ENCODE assay signal across 17 cellular contexts in the genomic region with DNA sequence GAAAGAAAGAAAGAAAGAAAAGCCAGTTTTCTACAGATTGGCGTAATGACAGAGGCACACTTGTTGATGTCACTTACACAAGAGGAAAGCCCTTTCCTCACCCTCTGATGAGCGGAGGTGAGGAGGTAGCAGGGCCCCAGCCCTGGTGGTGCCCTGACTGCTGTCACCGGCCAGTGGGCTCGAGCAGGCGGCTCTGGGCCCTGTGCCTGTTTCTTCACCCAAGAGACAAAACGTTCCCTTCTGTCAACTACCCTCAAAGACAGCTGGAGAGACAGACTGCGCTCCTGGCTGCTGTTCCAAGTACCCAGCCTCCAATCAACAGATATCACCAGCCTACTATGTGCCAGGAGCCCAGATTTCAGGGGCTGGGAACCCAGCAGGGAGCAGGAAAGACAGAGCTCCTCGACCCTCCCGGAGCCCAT. TPM values are rescaled to one million over a fixed set of nuclear protein-coding genes. Genes with fewer than 3 reads are reported as not detected.
A peak's percentile ranks its signal among the peaks of the same experiment; 100 is the strongest.
DNase-seq lines count a peak whose midpoint lies in the region; ATAC-seq and TF ChIP-seq lines count a peak whose summit lies in the region.
"Had no signal": no experiment of that assay in that cellular context is flagged by ENCODE, and none has a peak within 500 bp of the region (broad histone marks: within the 10 kb centered on the region; RNA-seq: fewer than 3 reads in every experiment).

No MANE protein-coding gene starts in this region.

- no peaks in the 10 kb centered on the region for H3K36me3 Mint-ChIP-seq in natural killer cell treated with Interleukin-12 subunit alpha and Interleukin-12 subunit beta and Interleukin-15 and Interleukin-18, amount 100 ng/mL, for 72 hours
- H3K36me3 Mint-ChIP-seq: activated naive CD4-positive, alpha-beta T cell treated with anti-CD3 and anti-CD28 coated beads, Interleukin-2, amount 50 U/mL, for 72 hours had no signal

- peak overlapping the region; percentile 56; the same call in 1 of the 2 replicates for H3K9ac ChIP-seq in BLaER1
- H3K9ac ChIP-seq in OCI-LY1 (ENCODE audit: low read length) = no peak overlapping the region

- no peaks in the 10 kb centered on the region for H3K9me2 ChIP-seq in OCI-LY1 (ENCODE audit: low read depth, low read length)

- H4K20me1 ChIP-seq in BLaER1 (peaks cover 100% of the 10 kb centered on the region), OCI-LY1 (ENCODE audit: insufficient read depth, low read length) (no peaks in the 10 kb centered on the region)

- no peak for TF ChIP-seq POLR2A in sigmoid colon (IDR thresholded peaks at IDR 0.05)

- no peaks in the 10 kb centered on the region for H3F3A ChIP-seq in OCI-LY1 (ENCODE audit: insufficient read depth, low read length)

- no peaks in the 10 kb centered on the region for H3K9me3 Mint-ChIP-seq in natural killer cell treated with Interleukin-12 subunit alpha and Interleukin-12 subunit beta and Interleukin-15 and Interleukin-18, amount 100 ng/mL, for 72 hours
- H3K9me3 Mint-ChIP-seq: activated naive CD4-positive, alpha-beta T cell treated with anti-CD3 and anti-CD28 coated beads, Interleukin-2, amount 50 U/mL, for 72 hours; naive thymus-derived CD8-positive, alpha-beta T cell had no signal

- peak overlapping the region; percentile 44 to 56 for H3K27ac Mint-ChIP-seq in natural killer cell treated with Interleukin-12 subunit alpha and Interleukin-12 subunit beta and Interleukin-15 and Interleukin-18, amount 100 ng/mL, for 72 hours

- H3K9me3 ChIP-seq in BLaER1 = no peaks in the 10 kb centered on the region
- H3K9me3 ChIP-seq in OCI-LY1 (ENCODE audit: low read length) = no peaks in the 10 kb centered on the region
- no peaks in the 10 kb centered on the region for H3K9me3 ChIP-seq in sigmoid colon
- H3K9me3 ChIP-seq: HAP-1 had no signal

- H3K27me3 ChIP-seq in BLaER1 (no peaks in the 10 kb centered on the region), OCI-LY1 (ENCODE audit: insufficient read depth, low read length) (no peaks in the 10 kb centered on the region), sigmoid colon (no peaks in the 10 kb centered on the region)

- TF ChIP-seq CTCF in OCI-LY1 (IDR thresholded peaks at IDR 0.05; ENCODE audit: low read length) (no peak), sigmoid colon (IDR thresholded peaks at IDR 0.05) (no peak)

- intact Hi-C loops in Right ventricle myocardium inferior (cut with DNase I) = no loop called here
- intact Hi-C loops in sigmoid colon (cut with DNase I) = no loop called here

- 83 to 89% methylated on average over 9 of the region's 9 CpGs for WGBS in sigmoid colon, 2 donors

- no peaks in the 10 kb centered on the region for H3K27me3 Mint-ChIP-seq in natural killer cell treated with Interleukin-12 subunit alpha and Interleukin-12 subunit beta and Interleukin-15 and Interleukin-18, amount 100 ng/mL, for 72 hours
- H3K27me3 Mint-ChIP-seq: naive thymus-derived CD8-positive, alpha-beta T cell had no signal

- H2AFZ ChIP-seq in OCI-LY1 (ENCODE audit: low read length) = no peak overlapping the region

- H3K4me3 ChIP-seq in BLaER1 (no peak overlapping the region), OCI-LY1 (ENCODE audit: low read depth, low read length, poor library complexity, severe bottlenecking) (no peak overlapping the region), sigmoid colon (no peak overlapping the region)
- H3K4me3 ChIP-seq: HAP-1 had no signal

- H3K4me1 Mint-ChIP-seq in natural killer cell treated with Interleukin-12 subunit alpha and Interleukin-12 subunit beta and Interleukin-15 and Interleukin-18, amount 100 ng/mL, for 72 hours (ENCODE audit: low read depth in 2 of 2) = peaks cover 63 to 67% of the 10 kb centered on the region in 2 donors

- H3K4me1 ChIP-seq in BLaER1 (peaks cover 88% of the 10 kb centered on the region), OCI-LY1 (ENCODE audit: insufficient read depth, low read length, severe bottlenecking) (peaks cover 74% of the 10 kb centered on the region), sigmoid colon (peaks cover 2 to 38% (median 28%) of the 10 kb centered on the region in 4 donors)
- H3K4me1 ChIP-seq: HAP-1 had no signal

- TF ChIP-seq EP300 in sigmoid colon (IDR thresholded peaks at IDR 0.05) = no peak

- no peak overlapping the region for H3K4me3 Mint-ChIP-seq in natural killer cell treated with Interleukin-12 subunit alpha and Interleukin-12 subunit beta and Interleukin-15 and Interleukin-18, amount 100 ng/mL, for 72 hours
- H3K4me3 Mint-ChIP-seq: naive thymus-derived CD8-positive, alpha-beta T cell had no signal

- H3K36me3 ChIP-seq in BLaER1 (peaks cover 37% of the 10 kb centered on the region), OCI-LY1 (ENCODE audit: insufficient read depth, low read length) (peaks cover 12% of the 10 kb centered on the region), sigmoid colon (no peaks in the 10 kb centered on the region)

- peaks cover 94% of the 10 kb centered on the region for H3K79me2 ChIP-seq in OCI-LY1 (ENCODE audit: insufficient read depth, low read length)

- peak; percentile 82 for ATAC-seq in Right ventricle myocardium inferior
- peak in 1 of 2 donors; percentile 63 for ATAC-seq in natural killer cell treated with Interleukin-12 subunit alpha and Interleukin-12 subunit beta and Interleukin-15 and Interleukin-18, amount 100 ng/mL, for 72 hours
- no peak for ATAC-seq in GM21723 (IDR thresholded peaks at IDR 0.05; ENCODE audit: unreplicated experiment)
- ATAC-seq: activated naive CD4-positive, alpha-beta T cell treated with anti-CD3 and anti-CD28 coated beads, Interleukin-2, amount 50 U/mL, for 72 hours; naive thymus-derived CD8-positive, alpha-beta T cell; stimulated activated naive CD8-positive, alpha-beta T cell treated with anti-CD3 and anti-CD28 coated beads, Interleukin-15, Interleukin-2, amounts not matched to agents 100 U/mL and 50 U/mL, for 24 hours had no signal

- H3K27ac ChIP-seq in BLaER1 = peak overlapping the region; percentile 72
- peak overlapping the region; percentile 78 for H3K27ac ChIP-seq in OCI-LY1 (ENCODE audit: low read depth, low read length, poor library complexity, severe bottlenecking)
- peak overlapping the region in 1 of 4 donors; percentile 38 for H3K27ac ChIP-seq in sigmoid colon

- peak overlapping the region; percentile 98 for H3K4me2 ChIP-seq in BLaER1
- H3K4me2 ChIP-seq in OCI-LY1 (ENCODE audit: low read length) = no peak overlapping the region; the same call in 1 of the 2 replicates

- DNase-seq in Right ventricle myocardium inferior (ENCODE audit: missing footprints) (peak; percentile 81), NOMO-1 treated with dmso at 0.1 percent for 144 hours (lab: John Stamatoyannopoulos, UW; ENCODE audit: unreplicated experiment) (no peak), NCI-H1092 treated with DMSO at 0.1 percent for 48 hours (lab: John Stamatoyannopoulos, UW) (no peak), sigmoid colon (no peak)
- DNase-seq in natural killer cell treated with Interleukin-12 subunit alpha and Interleukin-12 subunit beta and Interleukin-15 and Interleukin-18, amount 100 ng/mL, for 72 hours (ENCODE audit: low spot score) = no peak
- DNase-seq: activated CD8-positive, alpha-beta memory T cell treated with anti-CD3 and anti-CD28 coated beads, Interleukin-2, amount 50 U/mL, for 4 hours; Calu3; MV-4-11; naive thymus-derived CD8-positive, alpha-beta T cell; NCI-H2227 treated with DMSO at 0.1 percent for 48 hours; stimulated activated naive CD8-positive, alpha-beta T cell treated with anti-CD3 and anti-CD28 coated beads, Interleukin-15, Interleukin-2, amounts not matched to agents 100 U/mL and 50 U/mL, for 24 hours; SW 1271 had no signal

RNA-seq across cellular contexts. Expression of a gene that starts 10.1 kb away (rescaled TPM):
- 64.7 TPM for total RNA-seq in Right ventricle myocardium inferior
- total RNA-seq in natural killer cell treated with Interleukin-12 subunit alpha and Interleukin-12 subunit beta and Interleukin-15 and Interleukin-18, amount 100 ng/mL, for 72 hours = 10 to 100 TPM; 66.6 to 78.4 TPM
- total RNA-seq in sigmoid colon = 10 to 100 TPM; 15.0 to 38.2 (median 17.9) TPM
- polyA plus RNA-seq in sigmoid colon = 10 to 100 TPM; 14.4 to 25.6 (median 15.7) TPM

RNA-seq across cellular contexts. Expression of a gene that starts 34.3 kb away (rescaled TPM):
- total RNA-seq in Right ventricle myocardium inferior = not detected
- total RNA-seq in natural killer cell treated with Interleukin-12 subunit alpha and Interleukin-12 subunit beta and Interleukin-15 and Interleukin-18, amount 100 ng/mL, for 72 hours = not detected
- not detected for total RNA-seq in sigmoid colon
- polyA plus RNA-seq in sigmoid colon = not detected
- total RNA-seq: activated naive CD4-positive, alpha-beta T cell treated with anti-CD3 and anti-CD28 coated beads, Interleukin-2, amount 50 U/mL, for 72 hours; Calu3; naive thymus-derived CD8-positive, alpha-beta T cell had no signal
- polyA plus RNA-seq: naive thymus-derived CD8-positive, alpha-beta T cell had no signal

RNA-seq across cellular contexts. Expression of a gene that starts 34.6 kb away (rescaled TPM):
- 3.3 TPM for total RNA-seq in Right ventricle myocardium inferior
- total RNA-seq in natural killer cell treated with Interleukin-12 subunit alpha and Interleukin-12 subunit beta and Interleukin-15 and Interleukin-18, amount 100 ng/mL, for 72 hours = 1 to 10 TPM; 3.3 to 7.5 TPM
- 1 to 10 TPM; 3.8 to 10.0 (median 5.7) TPM for total RNA-seq in sigmoid colon
- polyA plus RNA-seq in sigmoid colon = 1 to 10 TPM; 1.8 to 3.8 (median 1.8) TPM
